8 cellular contexts compared by ENCODE assay signal in the genomic region with DNA sequence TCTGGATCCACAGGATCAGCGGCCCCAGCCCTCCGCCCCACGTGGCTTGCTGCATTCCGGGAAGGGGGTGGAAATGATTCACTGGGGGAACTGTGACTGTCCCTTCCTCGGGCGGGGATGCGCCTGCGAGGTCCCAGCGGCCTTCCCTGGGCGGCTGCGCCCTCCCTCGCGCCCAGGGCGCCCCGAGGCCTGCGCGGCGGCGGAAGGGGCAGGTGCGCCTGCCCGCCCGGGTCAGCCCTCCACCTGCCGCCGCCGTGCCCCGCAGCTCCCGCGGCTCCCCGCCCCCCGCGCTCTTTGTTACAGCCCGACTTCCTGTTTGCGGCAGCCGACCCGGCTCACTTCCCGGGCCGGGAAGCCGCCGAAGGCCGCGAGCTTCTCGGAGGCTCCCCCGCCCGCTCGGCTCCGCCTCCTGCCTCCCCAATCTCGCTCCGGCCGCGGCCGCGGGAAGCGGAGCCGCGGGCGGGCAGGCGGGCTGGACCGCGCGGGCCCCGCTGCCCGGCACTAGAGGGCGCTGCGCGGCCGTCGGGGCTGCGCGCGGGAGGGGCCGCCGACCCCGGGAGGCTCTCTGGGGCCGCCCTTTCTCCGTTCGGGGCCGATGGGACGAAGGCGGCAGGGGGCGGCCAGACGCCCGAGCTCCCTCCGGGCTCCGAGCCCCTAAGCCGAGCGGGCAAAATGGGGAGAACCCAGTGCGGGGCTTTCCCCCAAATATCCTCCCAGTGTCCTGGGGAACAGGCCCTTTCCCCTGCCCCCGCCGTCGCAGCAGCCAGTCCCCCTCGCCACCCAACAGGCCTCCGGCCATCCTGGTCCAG. TPM values are rescaled to one million over a fixed set of nuclear protein-coding genes. Genes with fewer than 3 reads are reported as not detected.
DNase-seq lines count a peak whose midpoint lies in the region; ATAC-seq and TF ChIP-seq lines count a peak whose summit lies in the region.

No MANE protein-coding gene starts in this region.

- H3K9me3 ChIP-seq in CD4-positive, alpha-beta memory T cell (ENCODE audit: control insufficient read depth in 1 of 2, low read length in 2 of 2): no peaks in the 10 kb centered on the region
- H3K9me3 ChIP-seq in Peyer's patch: no peaks in the 10 kb centered on the region
- H3K9me3 ChIP-seq in subcutaneous abdominal adipose tissue (ENCODE audit: control insufficient read depth in 5 of 5, low read length in 5 of 5): no peaks in the 10 kb centered on the region

- H3K4me1 Mint-ChIP-seq in CD4-positive, alpha-beta memory T cell: peaks cover 13 to 40% (median 31%) of the 10 kb centered on the region in 4 donors
- peaks cover 49% of the 10 kb centered on the region for H3K4me1 Mint-ChIP-seq in nephron progenitor cell

- H3K27ac Mint-ChIP-seq in CD4-positive, alpha-beta memory T cell: peak overlapping the region in 6 of 7 donors; percentile 66 to 94 (median 87)
- H3K27ac Mint-ChIP-seq in nephron progenitor cell: peak overlapping the region; percentile 66

- peak; percentile 62 to 73 (median 67) for DNase-seq in CD4-positive, alpha-beta memory T cell
- DNase-seq in Peyer's patch (peak; percentile 67 to 88 (median 87)), fibroblast of the aortic adventitia (ENCODE audit: low read depth) (peak; percentile 47), nephron progenitor cell (peak; percentile 85)
- peak; percentile 54 for DNase-seq in activated T-helper 9 cell treated with anti-CD3 and anti-CD28 coated beads, Interleukin-2, amount 50 U/mL, for 16 hours (ENCODE audit: low read depth)

- H3K9ac ChIP-seq in subcutaneous abdominal adipose tissue (ENCODE audit: low read length in 5 of 5): peak overlapping the region in 4 of 5 donors; percentile 30 to 81 (median 78)

- peak; percentile 6 to 97 (median 68) for TF ChIP-seq CTCF in Peyer's patch (IDR thresholded peaks at IDR 0.05)
- peak; percentile 36 for TF ChIP-seq CTCF in fibroblast of the aortic adventitia (IDR thresholded peaks at IDR 0.05; ENCODE audit: insufficient read depth, low read length)
- no peak for TF ChIP-seq CTCF in nephron progenitor cell (IDR thresholded peaks at IDR 0.05)

- POLR2A ChIA-PET in CD4-positive, alpha-beta memory T cell (lab: Charles Lee; ENCODE audit: partially characterized antibody): interaction anchor here (0.6 to 4.7 kb wide), 12 partner anchors 9 to 289 kb away, joined by 3 to 44 read pairs (median 4); a partner anchor contains a TSS

- peak overlapping the region; percentile 64 for H3K27ac ChIP-seq in CD4-positive, alpha-beta memory T cell (ENCODE audit: low read depth, low read length)
- H3K27ac ChIP-seq in Peyer's patch (peak overlapping the region; percentile 79 to 94 (median 80)), subcutaneous abdominal adipose tissue (ENCODE audit: low read depth, low read length) (peak overlapping the region; percentile 80)

- intact Hi-C loops in CD4-positive, alpha-beta memory T cell (cut with micrococcal nuclease): loop anchor here (1.0 to 5.0 kb wide), 3 partner anchors 12 to 176 kb away; a partner anchor contains a TSS

- no peaks in the 10 kb centered on the region for H3K9me3 Mint-ChIP-seq in CD4-positive, alpha-beta memory T cell
- H3K9me3 Mint-ChIP-seq in nephron progenitor cell: no peaks in the 10 kb centered on the region

- peak; percentile 12 to 47 for TF ChIP-seq POLR2A in Peyer's patch (IDR thresholded peaks at IDR 0.05)

- CTCF ChIA-PET in CD4-positive, alpha-beta memory T cell (lab: Charles Lee; ENCODE audit: partially characterized antibody): interaction anchor here (0.7 to 6.4 kb wide), 26 partner anchors 11 to 833 kb away, joined by 3 to 54 read pairs (median 4); a partner anchor contains a TSS

- ATAC-seq in GM19351 (IDR thresholded peaks at IDR 0.05; ENCODE audit: unreplicated experiment) (peak; percentile 72), HG03521 (IDR thresholded peaks at IDR 0.05; ENCODE audit: unreplicated experiment) (peak; percentile 68)

- H3K4me3 Mint-ChIP-seq in CD4-positive, alpha-beta memory T cell: peak overlapping the region; percentile 75 to 87 (median 84)
- H3K4me3 Mint-ChIP-seq in nephron progenitor cell: peak overlapping the region; percentile 75

- H3K27me3 Mint-ChIP-seq in CD4-positive, alpha-beta memory T cell: no peaks in the 10 kb centered on the region
- H3K27me3 Mint-ChIP-seq in nephron progenitor cell (ENCODE audit: low read depth, poor library complexity): peaks cover 51% of the 10 kb centered on the region

- no peaks in the 10 kb centered on the region for H3K36me3 Mint-ChIP-seq in CD4-positive, alpha-beta memory T cell
- H3K36me3 Mint-ChIP-seq in nephron progenitor cell (ENCODE audit: low read depth): no peaks in the 10 kb centered on the region

- H3K27me3 ChIP-seq in CD4-positive, alpha-beta memory T cell (ENCODE audit: insufficient read depth, low read length): no peaks in the 10 kb centered on the region
- H3K27me3 ChIP-seq in Peyer's patch (no peaks in the 10 kb centered on the region), subcutaneous abdominal adipose tissue (ENCODE audit: control insufficient read depth in 5 of 5, insufficient read depth in 4 of 5, low read length in 5 of 5) (peaks cover 0 to 9% (median 0%) of the 10 kb centered on the region in 5 donors)

- H3K4me3 ChIP-seq in CD4-positive, alpha-beta memory T cell (ENCODE audit: low read length in 2 of 2): peak overlapping the region; percentile 58 to 83
- H3K4me3 ChIP-seq in Peyer's patch (peak overlapping the region; percentile 53 to 81 (median 60)), fibroblast of the aortic adventitia (ENCODE audit: low read depth, low read length) (peak overlapping the region; percentile 63), subcutaneous abdominal adipose tissue (ENCODE audit: low read depth in 1 of 5, low read length in 5 of 5) (peak overlapping the region; percentile 38 to 70 (median 61))

- H3K36me3 ChIP-seq in CD4-positive, alpha-beta memory T cell (ENCODE audit: insufficient read depth, low read length): no peaks in the 10 kb centered on the region
- peaks cover 0 to 13% (median 0%) of the 10 kb centered on the region in 3 donors for H3K36me3 ChIP-seq in Peyer's patch
- H3K36me3 ChIP-seq in subcutaneous abdominal adipose tissue (ENCODE audit: control insufficient read depth in 5 of 5, insufficient read depth in 5 of 5, low read length in 5 of 5): peaks cover 0 to 13% (median 0%) of the 10 kb centered on the region in 5 donors

- peaks cover 27% of the 10 kb centered on the region for H3K4me1 ChIP-seq in CD4-positive, alpha-beta memory T cell (ENCODE audit: insufficient read depth, low read length)
- H3K4me1 ChIP-seq in Peyer's patch (peaks cover 0 to 33% (median 12%) of the 10 kb centered on the region in 4 donors), subcutaneous abdominal adipose tissue (ENCODE audit: control insufficient read depth in 5 of 5, insufficient read depth in 5 of 5, low read length in 5 of 5) (peaks cover 11 to 58% (median 32%) of the 10 kb centered on the region in 5 donors)

RNA-seq across cellular contexts. Expression of a gene that starts 11.5 kb away (rescaled TPM):
- 1 to 10 TPM; 1.2 TPM for total RNA-seq in CD4-positive, alpha-beta memory T cell
- polyA plus RNA-seq in CD4-positive, alpha-beta memory T cell: under 1 TPM; 0.24 to 0.43 TPM
- 1 to 10 TPM in 1 of 4 donors, not detected in 3; 2.4 TPM for total RNA-seq in Peyer's patch
- total RNA-seq in fibroblast of the aortic adventitia (ENCODE audit: low replicate concordance): 4.7 and 11.4 TPM in 2 replicates

RNA-seq across cellular contexts. Expression of a gene that starts 12.6 kb away (rescaled TPM):
- total RNA-seq in CD4-positive, alpha-beta memory T cell: not detected
- polyA plus RNA-seq in CD4-positive, alpha-beta memory T cell: not detected
- total RNA-seq in Peyer's patch (10 to 100 TPM in 3 of 4 donors, 1 to 10 TPM in 1; 7.8 to 15.3 (median 12.3) TPM), fibroblast of the aortic adventitia (ENCODE audit: low replicate concordance) (0.08 and 0.09 TPM in 2 replicates)

RNA-seq across cellular contexts. Expression of a gene that starts 47.5 kb away (rescaled TPM):
- 10 to 100 TPM; 18.4 to 20.3 TPM for total RNA-seq in CD4-positive, alpha-beta memory T cell
- 10 to 100 TPM; 14.6 to 21.6 TPM for polyA plus RNA-seq in CD4-positive, alpha-beta memory T cell
- total RNA-seq in Peyer's patch (10 to 100 TPM; 15.7 to 26.8 (median 23.8) TPM), fibroblast of the aortic adventitia (ENCODE audit: low replicate concordance) (32.2 and 57.4 TPM in 2 replicates)

Comparison
In these comparisons a context has a peak if more than half of its experiments do, and no peak if none do; other contexts are left out.
1. Peak in every context shown above with its lines: DNase-seq, ATAC-seq, H3K4me3 ChIP-seq and H3K27ac ChIP-seq.